In the genomic region with DNA sequence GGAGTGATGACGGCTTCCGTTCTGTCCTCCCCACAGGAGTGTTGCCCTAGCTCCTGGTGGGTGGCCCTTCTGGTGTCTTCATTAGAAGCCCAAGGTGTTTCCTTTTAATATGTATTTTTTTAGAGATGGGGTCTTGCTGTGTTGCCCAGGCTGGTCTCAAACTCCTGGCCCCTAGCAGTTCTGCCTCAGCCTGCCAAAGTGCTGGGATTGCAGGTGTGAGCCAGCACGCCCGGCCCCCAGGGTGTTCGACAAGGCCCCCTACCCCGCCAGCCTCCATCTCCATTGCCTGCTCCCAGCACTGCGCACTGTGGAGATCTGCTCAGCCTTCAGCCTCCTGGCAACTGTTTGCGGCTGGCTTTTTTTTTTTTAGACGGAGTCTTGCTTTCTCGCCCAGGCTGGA, we compare ENCODE assay signal across 20 cellular contexts. TPM values are rescaled to one million over a fixed set of nuclear protein-coding genes. Genes with fewer than 3 reads are reported as not detected.
DNase-seq lines count a peak whose midpoint lies in the region; ATAC-seq, FAIRE-seq and TF ChIP-seq lines count a peak whose summit lies in the region.
"Had no signal": no experiment of that assay in that cellular context is flagged by ENCODE, and none has a peak within 500 bp of the region (broad histone marks: within the 10 kb centered on the region; RNA-seq: fewer than 3 reads in every experiment).

No MANE protein-coding gene starts in this region.

- no peak for ATAC-seq in CD8-positive, alpha-beta T cell
- ATAC-seq in upper lobe of right lung, result no peak
- ATAC-seq: HCT116 had no signal

- H3K27ac Mint-ChIP-seq in CD8-positive, alpha-beta T cell, result peak overlapping the region; percentile 32
- H3K27ac Mint-ChIP-seq: CD4-positive, CD25-positive, alpha-beta regulatory T cell; HFFc6 had no signal

- H3K27me3 Mint-ChIP-seq in CD8-positive, alpha-beta T cell (ENCODE audit: low read depth), result no peaks in the 10 kb centered on the region
- H3K27me3 Mint-ChIP-seq: B cell; CD4-positive, CD25-positive, alpha-beta regulatory T cell; CD8-positive, alpha-beta memory T cell had no signal

- CTCF ChIA-PET in CD8-positive, alpha-beta T cell (lab: Charles Lee), result interaction anchor here (0.9 kb wide), 1 partner anchor 55 kb away, joined by 3 read pairs; no protein-coding TSS in a partner anchor
- CTCF ChIA-PET in RWPE1 (lab: Yijun Ruan, JAX), result no interaction called here

- H3K36me3 Mint-ChIP-seq in CD8-positive, alpha-beta T cell, result peaks cover 63% of the 10 kb centered on the region

- no peaks in the 10 kb centered on the region for H3K9me3 Mint-ChIP-seq in CD8-positive, alpha-beta T cell
- H3K9me3 Mint-ChIP-seq: CD4-positive, CD25-positive, alpha-beta regulatory T cell; CD8-positive, alpha-beta memory T cell; H9; HFFc6 had no signal

- H3K9me3 ChIP-seq in CD8-positive, alpha-beta T cell (ENCODE audit: low read length), result no peaks in the 10 kb centered on the region
- no peaks in the 10 kb centered on the region for H3K9me3 ChIP-seq in upper lobe of right lung
- H3K9me3 ChIP-seq: BLaER1 had no signal

- TF ChIP-seq CTCF in 22Rv1 (IDR thresholded peaks at IDR 0.05) (no peak), RWPE1 (conservative IDR thresholded peaks at IDR 0.05; ENCODE audit: low read depth) (no peak), upper lobe of right lung (IDR thresholded peaks at IDR 0.05) (no peak)
- TF ChIP-seq CTCF in CD8-positive, alpha-beta T cell (IDR thresholded peaks at IDR 0.05), result no peak

- POLR2A ChIA-PET in CD8-positive, alpha-beta T cell (lab: Charles Lee), result interaction anchor here (0.6 kb wide), 1 partner anchor 1316 kb away, joined by 3 read pairs; no protein-coding TSS in a partner anchor
- POLR2A ChIA-PET in RWPE1 (lab: Yijun Ruan, JAX; ENCODE audit: low non-redundant PET), result interaction anchor here (0.6 kb wide), 1 partner anchor 25 kb away, joined by 4 read pairs; no protein-coding TSS in a partner anchor

- H3K4me1 Mint-ChIP-seq in CD8-positive, alpha-beta T cell (ENCODE audit: low read depth), result no peaks in the 10 kb centered on the region
- H3K4me1 Mint-ChIP-seq: B cell, H9 had no signal

- no peaks in the 10 kb centered on the region for H3K27me3 ChIP-seq in CD8-positive, alpha-beta T cell (ENCODE audit: insufficient read depth, low read length)
- H3K27me3 ChIP-seq in upper lobe of right lung, result no peaks in the 10 kb centered on the region
- H3K27me3 ChIP-seq: BLaER1 had no signal

- intact Hi-C loops in CD8-positive, alpha-beta T cell (cut with DNase I, micrococcal nuclease), result no loop called here
- intact Hi-C loops in upper lobe of right lung (cut with DNase I), result no loop called here

- no peak overlapping the region for H3K4me3 ChIP-seq in CD8-positive, alpha-beta T cell (ENCODE audit: low read depth, low read length)
- no peak overlapping the region for H3K4me3 ChIP-seq in upper lobe of right lung
- H3K4me3 ChIP-seq: BLaER1, GM23248 had no signal

- peak in 1 of 7 experiments; percentile 14 for DNase-seq in CD8-positive, alpha-beta T cell
- no peak for DNase-seq in RWPE1 (ENCODE audit: low spot score)
- no peak for DNase-seq in GM12891 (ENCODE audit: insufficient read length, low spot score)
- DNase-seq in NCI-H69 (lab: John Stamatoyannopoulos, UW), result no peak
- DNase-seq in upper lobe of right lung, result no peak
- DNase-seq: CD4-positive, CD25-positive, alpha-beta regulatory T cell; CD8-positive, alpha-beta memory T cell; DMS53; DMS79 treated with DMSO at 0.1 percent for 48 hours; GF-D8; GM23248; HFFc6 had no signal

- H3K36me3 ChIP-seq in CD8-positive, alpha-beta T cell (ENCODE audit: insufficient read depth, low read length), result peaks cover 12% of the 10 kb centered on the region
- peaks cover 77% of the 10 kb centered on the region for H3K36me3 ChIP-seq in upper lobe of right lung

- no peak for TF ChIP-seq POLR2A in GM12891 (IDR thresholded peaks at IDR 0.05; ENCODE audit: low read depth, low read length)

- H3K4me1 ChIP-seq in CD8-positive, alpha-beta T cell (ENCODE audit: insufficient read depth, low read length), result no peaks in the 10 kb centered on the region
- H3K4me1 ChIP-seq in upper lobe of right lung, result no peaks in the 10 kb centered on the region

- H3K4me3 Mint-ChIP-seq in CD8-positive, alpha-beta T cell, result no peak overlapping the region
- H3K4me3 Mint-ChIP-seq: B cell; CD4-positive, CD25-positive, alpha-beta regulatory T cell; CD8-positive, alpha-beta memory T cell; H9; HFFc6 had no signal

- no peak for FAIRE-seq in GM12891 (lab: Jason Lieb, UNC)
- FAIRE-seq: A204.1, GM12892 had no signal

- H3K27ac ChIP-seq in 22Rv1, result 0 out of 2 replicates have a peak overlapping the region, but pooled peaks have one; percentile 25
- H3K27ac ChIP-seq in CD8-positive, alpha-beta T cell (ENCODE audit: low read depth, low read length), result no peak overlapping the region
- peak overlapping the region; percentile 28 for H3K27ac ChIP-seq in RWPE1
- H3K27ac ChIP-seq in upper lobe of right lung, result no peak overlapping the region
- H3K27ac ChIP-seq: BLaER1, C4-2B, GM23248 had no signal

TF ChIP-seq in GM12891, 5 proteins besides CTCF, POLR2A, EP300 and RAD21:
- TF ChIP-seq POU2F2 (IDR thresholded peaks at IDR 0.05; ENCODE audit: low read depth, low read length) (no peak), TAF1 (IDR thresholded peaks at IDR 0.05; ENCODE audit: low read depth, low read length) (no peak), SPI1 (IDR thresholded peaks at IDR 0.05; ENCODE audit: low read depth, low read length) (no peak), POLR2AphosphoS5 (IDR thresholded peaks at IDR 0.05; ENCODE audit: low read depth, low read length) (no peak)
TF ChIP-seq in GM12891: peak in this region for 0.

RNA-seq across cellular contexts. Expression of gene BTBD2, which starts 31.2 kb away (rescaled TPM):
- 10 to 100 TPM; 34.5 to 35.5 TPM for total RNA-seq in CD8-positive, alpha-beta T cell
- 42.2 TPM for polyA plus RNA-seq in GM12891 (2012; ENCODE audit: low read depth, missing spikeins)
- 56.5 TPM for total RNA-seq in upper lobe of right lung

RNA-seq across cellular contexts. Expression of gene CSNK1G2, which starts 43.4 kb away (rescaled TPM):
- 100 to 1,000 TPM; 140 to 141 TPM for total RNA-seq in CD8-positive, alpha-beta T cell
- polyA plus RNA-seq in GM12891 (2012; ENCODE audit: low read depth, missing spikeins), result 37.1 TPM
- 60.6 TPM for total RNA-seq in upper lobe of right lung

Comparison
In these comparisons a context has a peak if more than half of its experiments do, and no peak if none do; other contexts are left out.
1. H3K27ac ChIP-seq: peak in 22Rv1 (single experiment) and RWPE1 (single experiment); none in CD8-positive, alpha-beta T cell (single experiment) and upper lobe of right lung (single experiment).